Comparison of ENCODE assay signal across 8 cellular contexts in genomic region chr1:36450270-36450918, GRCh38. TPM values are rescaled to one million over a fixed set of nuclear protein-coding genes. Genes with fewer than 3 reads are reported as not detected.
DNase-seq lines count a peak whose midpoint lies in the region; ATAC-seq and TF ChIP-seq lines count a peak whose summit lies in the region.

A gene with protein sequence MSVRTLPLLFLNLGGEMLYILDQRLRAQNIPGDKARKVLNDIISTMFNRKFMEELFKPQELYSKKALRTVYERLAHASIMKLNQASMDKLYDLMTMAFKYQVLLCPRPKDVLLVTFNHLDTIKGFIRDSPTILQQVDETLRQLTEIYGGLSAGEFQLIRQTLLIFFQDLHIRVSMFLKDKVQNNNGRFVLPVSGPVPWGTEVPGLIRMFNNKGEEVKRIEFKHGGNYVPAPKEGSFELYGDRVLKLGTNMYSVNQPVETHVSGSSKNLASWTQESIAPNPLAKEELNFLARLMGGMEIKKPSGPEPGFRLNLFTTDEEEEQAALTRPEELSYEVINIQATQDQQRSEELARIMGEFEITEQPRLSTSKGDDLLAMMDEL (minus strand): TSS chr1:36450451. CDS start chr1:36450369, 82 bp downstream.

- peaks cover 4% of the 10 kb centered on the region; the same call in 1 of the 2 replicates for H3K36me3 ChIP-seq in GM23338 (ENCODE audit: insufficient read depth)
- no peaks in the 10 kb centered on the region for H3K36me3 ChIP-seq in neural cell (ENCODE audit: insufficient read depth, low read length)

- H2AFZ ChIP-seq in GM23338: peak within 1 kb of the TSS; percentile 96
- H2AFZ ChIP-seq in neural cell (ENCODE audit: low read depth, low read length): peak within 1 kb of the TSS; percentile 90

- peak within 1 kb of the TSS; percentile 63 for H3K27ac Mint-ChIP-seq in GM23338
- peak within 1 kb of the TSS; percentile 64 to 94 for H3K27ac Mint-ChIP-seq in stimulated activated naive CD8-positive, alpha-beta T cell treated with anti-CD3 and anti-CD28 coated beads, Interleukin-15, amount 100 ng/mL, for 72 hours

- peak within 1 kb of the TSS; percentile 81 for H3K4me3 Mint-ChIP-seq in GM23338
- peak within 1 kb of the TSS; percentile 87 to 88 for H3K4me3 Mint-ChIP-seq in stimulated activated naive CD8-positive, alpha-beta T cell treated with anti-CD3 and anti-CD28 coated beads, Interleukin-15, amount 100 ng/mL, for 72 hours

- peak within 1 kb of the TSS; percentile 91 for H3K9ac ChIP-seq in neural cell (ENCODE audit: low read length)

- no peaks in the 10 kb centered on the region; the same call in 1 of the 2 replicates for H3K4me1 ChIP-seq in GM23338 (ENCODE audit: insufficient read depth)

- H3K79me2 ChIP-seq in GM23338 (replicated peaks; ENCODE audit: insufficient read depth) (no peaks in the 10 kb centered on the region), neural cell (replicated peaks; ENCODE audit: insufficient read depth, low read length) (peaks cover 9% of the 10 kb centered on the region)

- DNase-seq in Daoy (ENCODE audit: low read depth) (peak; percentile 97), GM23338 (ENCODE audit: low spot score) (peak; percentile 97), LoVo (ENCODE audit: low spot score) (peak; percentile 97), SHP77 treated with DMSO at 0.1 percent for 48 hours (lab: John Stamatoyannopoulos, UW) (peak; percentile 89), foreskin fibroblast (peak; percentile 95 to 99)
- peak; percentile 62 to 72 (median 66) for DNase-seq in activated naive CD4-positive, alpha-beta T cell (lab: John Stamatoyannopoulos, UW)
- DNase-seq in stimulated activated naive CD8-positive, alpha-beta T cell treated with anti-CD3 and anti-CD28 coated beads, Interleukin-15, amount 100 ng/mL, for 72 hours: peak; percentile 85 to 89

- H3K36me3 Mint-ChIP-seq in GM23338 (ENCODE audit: low read depth): peaks cover 10% of the 10 kb centered on the region

- H3K9me3 ChIP-seq in neural cell (ENCODE audit: low read length): no peaks in the 10 kb centered on the region

- peak; percentile 97 for ATAC-seq in GM23338
- peak; percentile 99 for ATAC-seq in stimulated activated naive CD8-positive, alpha-beta T cell treated with anti-CD3 and anti-CD28 coated beads, Interleukin-15, amount 100 ng/mL, for 72 hours

- H3K9me2 ChIP-seq in GM23338 (ENCODE audit: insufficient read depth) (no peaks in the 10 kb centered on the region), neural cell (ENCODE audit: insufficient read depth, low read length) (no peaks in the 10 kb centered on the region)

- H3K4me3 ChIP-seq in GM23338 (peak within 1 kb of the TSS; percentile 58), foreskin fibroblast (ENCODE audit: low read depth in 1 of 2, low read length in 2 of 2) (peak within 1 kb of the TSS; percentile 78 to 82), neural cell (ENCODE audit: low read length) (peak within 1 kb of the TSS; percentile 80)

- peaks cover 17% of the 10 kb centered on the region for H3K4me1 Mint-ChIP-seq in GM23338
- peaks cover 23% of the 10 kb centered on the region for H3K4me1 Mint-ChIP-seq in stimulated activated naive CD8-positive, alpha-beta T cell treated with anti-CD3 and anti-CD28 coated beads, Interleukin-15, amount 100 ng/mL, for 72 hours

- no peaks in the 10 kb centered on the region for H3K9me3 Mint-ChIP-seq in GM23338
- H3K9me3 Mint-ChIP-seq in stimulated activated naive CD8-positive, alpha-beta T cell treated with anti-CD3 and anti-CD28 coated beads, Interleukin-15, amount 100 ng/mL, for 72 hours: no peaks in the 10 kb centered on the region

- H3K27me3 ChIP-seq in GM23338 (ENCODE audit: insufficient read depth): no peaks in the 10 kb centered on the region
- H3K27me3 ChIP-seq in neural cell (ENCODE audit: insufficient read depth, low read depth, low read length): no peaks in the 10 kb centered on the region

- TF ChIP-seq RAD21 in neural cell (conservative IDR thresholded peaks at IDR 0.05): no peak

- H3K4me2 ChIP-seq in GM23338 (peak within 1 kb of the TSS; percentile 85), neural cell (ENCODE audit: low read length) (peak within 1 kb of the TSS; percentile 66)

- H3F3A ChIP-seq in GM23338 (replicated peaks; ENCODE audit: low read depth): no peaks in the 10 kb centered on the region
- H3F3A ChIP-seq in neural cell (ENCODE audit: insufficient read depth, low read length, poor library complexity, severe bottlenecking): no peaks in the 10 kb centered on the region

- no peak for TF ChIP-seq CTCF in GM23338 (conservative IDR thresholded peaks at IDR 0.05; ENCODE audit: low read depth in 2 of 2)
- TF ChIP-seq CTCF in foreskin fibroblast (IDR thresholded peaks at IDR 0.05; ENCODE audit: low read depth, low read length): no peak
- TF ChIP-seq CTCF in neural cell (IDR thresholded peaks at IDR 0.05; ENCODE audit: poor library complexity, severe bottlenecking): no peak

- peak; percentile 52 for TF ChIP-seq EP300 in neural cell (conservative IDR thresholded peaks at IDR 0.05; ENCODE audit: poor library complexity, severe bottlenecking)

- H3K27ac ChIP-seq in GM23338 (ENCODE audit: low read depth): peak within 1 kb of the TSS; percentile 80
- H3K27ac ChIP-seq in neural cell (ENCODE audit: low read length): peak within 1 kb of the TSS; percentile 88

- H4K20me1 ChIP-seq in GM23338 (replicated peaks; ENCODE audit: insufficient read depth): no peaks in the 10 kb centered on the region; the same call in 1 of the 2 replicates
- no peaks in the 10 kb centered on the region for H4K20me1 ChIP-seq in neural cell (ENCODE audit: insufficient read depth)

- peaks cover 11% of the 10 kb centered on the region for H3K27me3 Mint-ChIP-seq in GM23338 (ENCODE audit: insufficient read depth, low read depth, poor library complexity)
- no peaks in the 10 kb centered on the region for H3K27me3 Mint-ChIP-seq in stimulated activated naive CD8-positive, alpha-beta T cell treated with anti-CD3 and anti-CD28 coated beads, Interleukin-15, amount 100 ng/mL, for 72 hours

TF ChIP-seq in GM23338, 12 proteins besides CTCF, POLR2A, EP300 and RAD21:
- TF ChIP-seq POLR2AphosphoS5 (IDR thresholded peaks at IDR 0.05; ENCODE audit: low read depth): peak; percentile 80
- no peak for TF ChIP-seq NANOG (IDR thresholded peaks at IDR 0.05; ENCODE audit: borderline replicate concordance)

TF ChIP-seq in neural cell, 6 proteins besides CTCF, POLR2A, EP300 and RAD21:
- TF ChIP-seq POLR2AphosphoS5 (IDR thresholded peaks at IDR 0.05) (peak; percentile 95), TAF1 (IDR thresholded peaks at IDR 0.05; ENCODE audit: low read depth) (no peak), EZH2 (IDR thresholded peaks at IDR 0.05; ENCODE audit: borderline replicate concordance, insufficient read depth, low read length, poor library complexity, severe bottlenecking) (no peak), REST (IDR thresholded peaks at IDR 0.05; ENCODE audit: borderline replicate concordance) (peak; percentile 29), MXI1 (conservative IDR thresholded peaks at IDR 0.05; ENCODE audit: poor library complexity, severe bottlenecking) (peak; percentile 86), SMC3 (conservative IDR thresholded peaks at IDR 0.05; ENCODE audit: poor library complexity) (peak; percentile 28)
TF ChIP-seq in neural cell: peak in this region for 4.

RNA-seq across cellular contexts. Expression of the gene that starts here (rescaled TPM):
- total RNA-seq in Daoy (2014; rRNA removed; shearing (Covaris generic)): 6.3 and 16.9 TPM in 2 replicates
- 0.58 and 2.2 TPM in 2 replicates for total RNA-seq in GM23338 (2014; rRNA removed; shearing (Covaris generic))
- polyA plus RNA-seq in GM23338 (2016; fragmentation: Nextera tagmentation; extraction: Ambion mirVana): 2.6 and 3.0 TPM in 2 replicates
- polyA plus RNA-seq in neural cell: 16.2 and 20.7 TPM in 2 replicates
- 22.2 and 25.6 TPM in 2 replicates for polyA minus RNA-seq in neural cell

Comparison
In these comparisons a context has a peak if more than half of its experiments do, and no peak if none do; other contexts are left out.
1. Peak in every context shown above with its lines: DNase-seq, ATAC-seq, H3K4me3 ChIP-seq and H3K27ac ChIP-seq.